In the genomic region with DNA sequence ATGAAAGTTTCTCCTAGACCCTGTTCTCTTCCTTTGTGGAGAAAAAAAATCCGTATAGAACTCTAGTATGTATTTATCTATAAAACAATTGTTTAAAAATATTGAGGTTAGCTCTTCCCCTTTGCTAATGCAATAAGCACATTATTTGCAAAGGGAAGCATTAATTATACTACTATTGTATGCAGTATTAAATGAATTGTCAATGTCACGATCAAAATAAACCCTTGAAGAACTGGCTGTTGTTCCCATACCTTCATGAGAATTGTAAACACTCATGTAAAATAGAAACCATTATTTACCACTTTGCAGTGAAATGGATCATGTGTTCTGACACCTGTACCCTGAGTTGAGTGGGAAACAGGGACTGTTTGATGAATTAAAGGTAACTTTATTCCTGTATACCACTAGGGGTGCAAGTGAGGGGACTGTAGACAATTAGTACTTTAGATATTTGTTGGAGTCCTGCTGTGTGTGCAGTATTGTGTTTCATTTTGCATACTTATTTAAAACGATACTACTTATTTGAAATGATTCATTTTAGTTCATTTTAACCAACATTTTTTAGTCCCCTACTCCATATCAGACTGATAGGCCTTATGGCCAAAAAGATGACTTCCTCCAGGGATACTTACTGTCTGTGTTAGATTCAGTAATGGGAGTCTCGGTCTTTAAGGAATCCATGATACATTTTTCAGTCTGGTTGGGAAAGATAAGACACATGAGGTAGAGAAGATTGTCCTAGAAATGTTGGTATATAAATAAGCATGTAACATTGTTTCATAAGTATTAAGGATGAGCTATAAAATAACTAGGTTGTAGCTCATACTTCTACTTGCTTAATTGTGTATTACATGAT, we compare ENCODE assay signal across 8 cellular contexts. TPM values are rescaled to one million over a fixed set of nuclear protein-coding genes. Genes with fewer than 3 reads are reported as not detected.
A peak's percentile ranks its signal among the peaks of the same experiment; 100 is the strongest.
DNase-seq lines count a peak whose midpoint lies in the region; ATAC-seq and TF ChIP-seq lines count a peak whose summit lies in the region.

No MANE protein-coding gene starts in this region.

- peak overlapping the region in 1 of 8 donors; percentile 36 for H3K4me3 Mint-ChIP-seq in naive B cell

- peaks cover 9 to 14% (median 9%) of the 10 kb centered on the region in 3 donors for H3K27me3 Mint-ChIP-seq in naive B cell

- H3K9me3 Mint-ChIP-seq in naive B cell, result no peaks in the 10 kb centered on the region

- no peak overlapping the region for H3K4me3 ChIP-seq in adrenal gland

- TF ChIP-seq CTCF in GM12801 (IDR thresholded peaks at IDR 0.05; ENCODE audit: extremely low read depth, insufficient read length) (peak; percentile 70), GM20000 (IDR thresholded peaks at IDR 0.05; ENCODE audit: extremely low read depth, missing control alignments) (peak; percentile 18), adrenal gland (IDR thresholded peaks at IDR 0.05) (peak; percentile 7 to 49 (median 30))

- H3K27ac ChIP-seq in adrenal gland, result no peak overlapping the region

- TF ChIP-seq POLR2A in adrenal gland (IDR thresholded peaks at IDR 0.05), result no peak

- peak; percentile 51 to 58 for ATAC-seq in naive B cell (ENCODE audit: low read depth in 2 of 2)

- H3K4me1 ChIP-seq in adrenal gland (replicated peaks in 1 of 2), result peaks cover 0 to 11% of the 10 kb centered on the region in 2 donors

- no peaks in the 10 kb centered on the region for H3K4me1 Mint-ChIP-seq in naive B cell

- DNase-seq in GM20000 (ENCODE audit: low spot score), result peak; percentile 42
- peak; percentile 38 for DNase-seq in HT-29 (ENCODE audit: low spot score)
- DNase-seq in adrenal gland, result no peak
- DNase-seq in naive B cell, result no peak
- no peak for DNase-seq in ecto neural progenitor cell (ENCODE audit: low spot score)
- DNase-seq in epidermal melanocyte (ENCODE audit: insufficient read length, low spot score), result no peak
- DNase-seq in stimulated activated CD4-positive, alpha-beta T cell treated with anti-CD3 and anti-CD28 coated beads, Interleukin-2, amount 100 ng/mL, for 24 hours, result no peak

- no peak overlapping the region for H3K27ac Mint-ChIP-seq in naive B cell

- intact Hi-C loops in adrenal gland (cut with DNase I), result no loop called here

- H3K36me3 Mint-ChIP-seq in naive B cell, result no peaks in the 10 kb centered on the region

- WGBS in adrenal gland, 4 donors, result 83 to 87% (median 85%) methylated on average over 4 of the region's 4 CpGs

- H3K27me3 ChIP-seq in adrenal gland, result no peaks in the 10 kb centered on the region

- H3K9me3 ChIP-seq in adrenal gland (replicated peaks in 1 of 3), result no peaks in the 10 kb centered on the region

- no peaks in the 10 kb centered on the region for H3K36me3 ChIP-seq in adrenal gland (replicated peaks in 1 of 2)

RNA-seq across cellular contexts. Expression of a gene that starts 7.9 kb away (rescaled TPM):
- total RNA-seq in HT-29 (2014; rRNA removed; shearing (Covaris generic)), result 111 and 112 TPM in 2 replicates
- 10 to 100 TPM; 18.7 to 34.9 (median 25.4) TPM for total RNA-seq in adrenal gland
- 10 to 100 TPM; 18.3 to 25.0 (median 19.8) TPM for polyA plus RNA-seq in adrenal gland
- 1 to 10 TPM in 1 of 6 donors, under 1 TPM in 4, not detected in 1; 0.19 to 1.1 (median 0.55) TPM for polyA plus RNA-seq in naive B cell (ENCODE audit: low read depth in 6 of 6)

RNA-seq across cellular contexts. Expression of a gene that starts 8.1 kb away (rescaled TPM):
- 1.4 and 5.5 TPM in 2 replicates for total RNA-seq in HT-29 (2014; rRNA removed; shearing (Covaris generic))
- 1 to 10 TPM in 3 of 8 donors, under 1 TPM in 3, not detected in 2; 0.24 to 1.6 (median 0.75) TPM for total RNA-seq in adrenal gland
- polyA plus RNA-seq in adrenal gland (under 1 TPM; 0.30 to 0.64 (median 0.37) TPM), naive B cell (ENCODE audit: low read depth in 6 of 6) (not detected)

Comparison
In these comparisons a context has a peak if more than half of its experiments do, and no peak if none do; other contexts are left out.
1. CTCF ChIP-seq: peak in every context shown above with its lines; median percentile 70 in GM12801; 30 in adrenal gland; 18 in GM20000.
2. DNase-seq: peak in GM20000 (single experiment) and HT-29 (single experiment); none in adrenal gland (0 of 7), naive B cell (single experiment), ecto neural progenitor cell (single experiment), epidermal melanocyte (single experiment) and stimulated activated CD4-positive, alpha-beta T cell treated with anti-CD3 and anti-CD28 coated beads, Interleukin-2, amount 100 ng/mL, for 24 hours (0 of 2).